In the genomic region with DNA sequence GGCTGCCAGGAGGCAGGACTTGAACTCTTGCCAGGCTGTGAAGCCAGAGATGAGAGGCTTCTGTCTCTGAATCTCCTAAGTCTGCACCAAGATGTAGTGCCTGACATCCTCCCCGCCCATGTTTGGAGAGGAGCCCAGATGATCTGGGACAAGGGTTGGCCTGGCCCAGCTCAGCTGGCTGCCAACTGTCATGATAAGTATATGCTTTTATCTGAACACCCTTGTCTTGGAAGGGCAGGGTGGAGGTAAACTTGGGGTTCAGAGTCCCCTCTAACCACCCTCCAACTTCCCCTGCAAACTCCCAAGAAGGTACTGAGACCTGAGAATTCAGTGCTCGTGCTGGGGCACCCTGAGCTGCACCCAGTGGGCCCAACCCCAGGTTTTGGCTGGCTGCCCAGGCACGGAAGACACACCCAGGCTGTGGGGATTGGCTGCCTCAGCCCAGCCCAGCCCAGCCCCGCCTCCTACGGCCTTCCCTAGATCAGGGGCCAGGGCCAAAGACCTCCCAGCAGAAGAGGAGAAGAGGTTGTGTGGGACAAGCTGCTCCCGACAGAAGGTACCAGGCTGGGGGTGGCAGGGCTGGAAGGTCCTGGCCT, we compare ENCODE assay signal across 9 cellular contexts. TPM values are rescaled to one million over a fixed set of nuclear protein-coding genes. Genes with fewer than 3 reads are reported as not detected.
A peak's percentile ranks its signal among the peaks of the same experiment; 100 is the strongest.
DNase-seq lines count a peak whose midpoint lies in the region; ATAC-seq, FAIRE-seq and TF ChIP-seq lines count a peak whose summit lies in the region.
"Had no signal": no experiment of that assay in that cellular context is flagged by ENCODE, and none has a peak within 500 bp of the region (broad histone marks: within the 10 kb centered on the region; RNA-seq: fewer than 3 reads in every experiment).

A gene with protein sequence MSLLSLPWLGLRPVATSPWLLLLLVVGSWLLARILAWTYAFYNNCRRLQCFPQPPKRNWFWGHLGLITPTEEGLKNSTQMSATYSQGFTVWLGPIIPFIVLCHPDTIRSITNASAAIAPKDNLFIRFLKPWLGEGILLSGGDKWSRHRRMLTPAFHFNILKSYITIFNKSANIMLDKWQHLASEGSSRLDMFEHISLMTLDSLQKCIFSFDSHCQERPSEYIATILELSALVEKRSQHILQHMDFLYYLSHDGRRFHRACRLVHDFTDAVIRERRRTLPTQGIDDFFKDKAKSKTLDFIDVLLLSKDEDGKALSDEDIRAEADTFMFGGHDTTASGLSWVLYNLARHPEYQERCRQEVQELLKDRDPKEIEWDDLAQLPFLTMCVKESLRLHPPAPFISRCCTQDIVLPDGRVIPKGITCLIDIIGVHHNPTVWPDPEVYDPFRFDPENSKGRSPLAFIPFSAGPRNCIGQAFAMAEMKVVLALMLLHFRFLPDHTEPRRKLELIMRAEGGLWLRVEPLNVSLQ (plus strand): TSS at position 508 of the 596 bp plus-strand sequence. CDS start 443 bp downstream, outside the sequence.

- 25 to 41% methylated on average over 6 of the region's 6 CpGs for WGBS in thyroid gland, 2 donors

- H3K4me1 ChIP-seq in thyroid gland: peaks cover 0 to 6% of the 10 kb centered on the region in 2 donors

- H3K36me3 Mint-ChIP-seq in activated CD4-positive, alpha-beta T cell treated with anti-CD3 and anti-CD28 coated beads, Interleukin-2, amount 10 ng/mL, durations not matched to agents 7 days and 5 days (ENCODE audit: low read depth): no peaks in the 10 kb centered on the region

- H3K4me3 Mint-ChIP-seq in activated CD4-positive, alpha-beta T cell treated with anti-CD3 and anti-CD28 coated beads, Interleukin-2, amount 10 ng/mL, durations not matched to agents 7 days and 5 days: no peak within 1 kb of the TSS
- H3K4me3 Mint-ChIP-seq: stimulated activated naive CD8-positive, alpha-beta T cell treated with anti-CD3 and anti-CD28 coated beads, Interleukin-15, Interleukin-2, amounts not matched to agents 100 ng/mL and 50 ng/mL, for 24 hours had no signal

- no peak within 1 kb of the TSS for H3K4me3 ChIP-seq in thyroid gland (replicated peaks in 1 of 3)

- intact Hi-C loops in left colon (cut with DNase I, micrococcal nuclease) (no loop called here), thyroid gland (cut with DNase I) (no loop called here)

- CTCF ChIA-PET in activated CD4-positive, alpha-beta T cell treated with anti-CD3 and anti-CD28 coated beads, Interleukin-2, amount 10 ng/mL, durations not matched to agents 7 days and 5 days (lab: Charles Lee): no interaction called here

- no peak for TF ChIP-seq CTCF in thyroid gland (IDR thresholded peaks at IDR 0.05)

- H3K9me3 ChIP-seq in thyroid gland: no peaks in the 10 kb centered on the region

- no peak for FAIRE-seq in GM19239 (lab: Jason Lieb, UNC)

- H3K27ac Mint-ChIP-seq in activated CD4-positive, alpha-beta T cell treated with anti-CD3 and anti-CD28 coated beads, Interleukin-2, amount 10 ng/mL, durations not matched to agents 7 days and 5 days: no peak within 1 kb of the TSS
- H3K27ac Mint-ChIP-seq: stimulated activated naive CD8-positive, alpha-beta T cell treated with anti-CD3 and anti-CD28 coated beads, Interleukin-15, Interleukin-2, amounts not matched to agents 100 ng/mL and 50 ng/mL, for 24 hours had no signal

- peak; percentile 89 for ATAC-seq in left colon

- POLR2A ChIA-PET in activated CD4-positive, alpha-beta T cell treated with anti-CD3 and anti-CD28 coated beads, Interleukin-2, amount 10 ng/mL, durations not matched to agents 7 days and 5 days (lab: Charles Lee): no interaction called here

- DNase-seq in activated CD4-positive, alpha-beta T cell treated with anti-CD3 and anti-CD28 coated beads for 1 hour: peak; percentile 19
- DNase-seq in activated CD4-positive, alpha-beta T cell treated with anti-CD3 and anti-CD28 coated beads, Interleukin-2, amount 10 ng/mL, durations not matched to agents 7 days and 5 days: no peak
- peak; percentile 34 for DNase-seq in activated effector memory CD4-positive, alpha-beta T cell treated with Interleukin-2 at 50 U/mL for 16 hours
- DNase-seq in left colon (peak; percentile 96), thyroid gland (peak; percentile 32 to 45), GM19239 (ENCODE audit: insufficient read length, low spot score) (no peak), NCI-H748 (lab: John Stamatoyannopoulos, UW; ENCODE audit: unreplicated experiment) (no peak), T-helper 2 cell (no peak)

- TF ChIP-seq POLR2A in thyroid gland (IDR thresholded peaks at IDR 0.05): no peak

- H3K9me3 Mint-ChIP-seq in activated CD4-positive, alpha-beta T cell treated with anti-CD3 and anti-CD28 coated beads, Interleukin-2, amount 10 ng/mL, durations not matched to agents 7 days and 5 days: no peaks in the 10 kb centered on the region

- H3K27me3 Mint-ChIP-seq in activated CD4-positive, alpha-beta T cell treated with anti-CD3 and anti-CD28 coated beads, Interleukin-2, amount 10 ng/mL, durations not matched to agents 7 days and 5 days: no peaks in the 10 kb centered on the region

- no peaks in the 10 kb centered on the region for H3K27me3 ChIP-seq in thyroid gland

- H3K36me3 ChIP-seq in thyroid gland: no peaks in the 10 kb centered on the region

- H3K27ac ChIP-seq in thyroid gland: no peak within 1 kb of the TSS

- H3K4me1 Mint-ChIP-seq in activated CD4-positive, alpha-beta T cell treated with anti-CD3 and anti-CD28 coated beads, Interleukin-2, amount 10 ng/mL, durations not matched to agents 7 days and 5 days: no peaks in the 10 kb centered on the region

RNA-seq across cellular contexts. Expression of the gene that starts here (rescaled TPM):
- under 1 TPM in 1 of 2 experiments, not detected in 1; 0.10 TPM for total RNA-seq in activated CD4-positive, alpha-beta T cell treated with anti-CD3 and anti-CD28 coated beads, Interleukin-2, amount 10 ng/mL, durations not matched to agents 7 days and 5 days
- total RNA-seq in left colon: 100 to 1,000 TPM in 1 of 2 donors, 10 to 100 TPM in 1; 93.3 to 113 TPM
- total RNA-seq in thyroid gland: 1 to 10 TPM; 1.9 to 4.6 (median 3.2) TPM

Comparison
In these comparisons a context has a peak if more than half of its experiments do, and no peak if none do; other contexts are left out.
1. RNA of the gene that starts here (total RNA-seq): 93.3 to 113 TPM in left colon; 1.9 to 4.6 TPM in thyroid gland and 0.10 TPM in activated CD4-positive, alpha-beta T cell treated with anti-CD3 and anti-CD28 coated beads, Interleukin-2, amount 10 ng/mL, durations not matched to agents 7 days and 5 days; every median in the first group is over 10 times any median in the second.
2. DNase-seq: peak in activated CD4-positive, alpha-beta T cell treated with anti-CD3 and anti-CD28 coated beads for 1 hour (single experiment), activated effector memory CD4-positive, alpha-beta T cell treated with Interleukin-2 at 50 U/mL for 16 hours (single experiment), left colon (2 of 2) and thyroid gland (2 of 2); none in activated CD4-positive, alpha-beta T cell treated with anti-CD3 and anti-CD28 coated beads, Interleukin-2, amount 10 ng/mL, durations not matched to agents 7 days and 5 days (single experiment), GM19239 (single experiment), NCI-H748 (single experiment) and T-helper 2 cell (0 of 5).